ENCODE assay signal across 8 cellular contexts in the genomic region with DNA sequence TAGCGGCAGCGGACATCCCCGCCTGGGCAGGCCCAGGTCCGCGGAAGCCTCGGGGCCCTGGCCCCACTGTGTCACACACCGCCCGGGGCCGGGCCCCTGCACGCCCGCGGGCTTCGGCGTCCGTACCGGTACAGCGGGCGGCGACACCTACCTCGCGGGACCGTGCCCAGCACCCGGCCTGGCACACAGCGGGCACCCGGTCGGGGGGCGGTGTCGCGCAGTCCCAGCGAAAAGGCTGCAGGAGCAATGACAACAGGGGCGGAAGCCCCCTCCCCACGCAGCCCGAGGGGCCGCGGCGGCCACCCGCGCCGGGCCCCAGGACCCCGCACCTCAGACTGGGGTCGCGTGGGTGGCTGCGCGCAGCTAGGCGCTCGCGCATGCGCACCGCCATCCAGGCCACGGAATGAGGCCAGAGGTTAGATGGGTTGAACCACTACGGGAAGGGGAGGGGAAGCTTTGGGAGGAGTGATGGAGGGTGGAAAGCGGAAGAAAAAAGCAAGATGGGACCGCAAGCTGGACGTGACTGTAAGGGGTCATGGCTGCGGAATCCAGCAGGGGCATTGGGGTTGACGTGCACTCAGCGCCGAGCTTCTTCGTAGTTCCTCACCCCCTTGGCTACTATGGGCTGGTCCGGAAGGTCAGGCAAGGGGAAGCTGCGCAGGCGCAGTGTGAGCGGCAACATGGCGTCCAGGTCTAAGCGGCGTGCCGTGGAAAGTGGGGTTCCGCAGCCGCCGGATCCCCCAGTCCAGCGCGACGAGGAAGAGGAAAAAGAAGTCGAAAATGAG.
DNase-seq lines count a peak whose midpoint lies in the region; ATAC-seq and TF ChIP-seq lines count a peak whose summit lies in the region.

Gene BCCIP, plus strand, starts transcription at position 669 of the 785 bp plus-strand sequence. Its CDS starts 12 bp downstream, at position 681.
Gene UROS, minus strand, starts transcription at position 381 of the 785 bp plus-strand sequence. CDS start 6,759 bp downstream, outside the sequence.

- TF ChIP-seq EP300 in Ishikawa (IDR thresholded peaks at IDR 0.05; ENCODE audit: borderline replicate concordance) = peak; percentile 72; the same call in 1 of the 2 replicates

- peak; percentile 63 for ATAC-seq in GM21619 (IDR thresholded peaks at IDR 0.05; ENCODE audit: unreplicated experiment)

- peak within 1 kb of the TSS; percentile 78 to 89 for H3K27ac ChIP-seq in mucosa of rectum (ENCODE audit: low read depth in 2 of 2, low read length in 2 of 2)

- peak; percentile 84 for TF ChIP-seq POLR2A in erythroblast (IDR thresholded peaks at IDR 0.05; ENCODE audit: low read length)

- no peaks in the 10 kb centered on the region for H3K27me3 ChIP-seq in mucosa of rectum (ENCODE audit: control insufficient read depth in 2 of 2, insufficient read depth in 2 of 2, low read length in 2 of 2)

- no peaks in the 10 kb centered on the region for H3K9me3 ChIP-seq in mucosa of rectum (ENCODE audit: control insufficient read depth in 2 of 2, low read length in 2 of 2)

- H3K36me3 ChIP-seq in mucosa of rectum (ENCODE audit: control insufficient read depth in 2 of 2, insufficient read depth in 2 of 2, low read length in 2 of 2) = peaks cover 5 to 10% of the 10 kb centered on the region in 2 donors

- DNase-seq in DMS114 treated with DMSO at 0.1 percent for 48 hours (lab: John Stamatoyannopoulos, UW; ENCODE audit: unreplicated experiment) (peak; percentile 84), OCI-M2 (lab: John Stamatoyannopoulos, UW; ENCODE audit: unreplicated experiment) (peak; percentile 68), activated T-cell treated with anti-CD3 and anti-CD28 coated beads for 4 hours (peak; percentile 87), erythroblast (lab: John Stamatoyannopoulos, UW) (peak; percentile 95 to 99)
- peak; percentile 79 to 80 for DNase-seq in stimulated activated CD8-positive, alpha-beta memory T cell treated with anti-CD3 and anti-CD28 coated beads, Interleukin-4, amount 100 ng/mL, for 4 hours (ENCODE audit: low read depth in 2 of 2, low spot score in 1 of 2)

- H3K4me1 ChIP-seq in mucosa of rectum (ENCODE audit: control insufficient read depth in 2 of 2, insufficient read depth in 2 of 2, low read length in 2 of 2) = peaks cover 11 to 14% of the 10 kb centered on the region in 2 donors

- H3K9ac ChIP-seq in mucosa of rectum (ENCODE audit: low read depth in 1 of 2, low read length in 2 of 2) = peak within 1 kb of the TSS; percentile 52 to 72

- TF ChIP-seq RAD21 in Ishikawa (IDR thresholded peaks at IDR 0.05; ENCODE audit: low read depth) = no peak

- peak within 1 kb of the TSS; percentile 85 to 86 for H3K4me3 ChIP-seq in mucosa of rectum (ENCODE audit: low read length in 2 of 2)

TF ChIP-seq in Ishikawa, 13 proteins besides CTCF, POLR2A, EP300 and RAD21:
- TF ChIP-seq EGR1 (IDR thresholded peaks at IDR 0.05) (no peak), ZBTB7A (IDR thresholded peaks at IDR 0.05; ENCODE audit: low read depth) (peak; percentile 98), TCF12 (IDR thresholded peaks at IDR 0.05; ENCODE audit: low read depth) (no peak; the same call in 1 of the 2 replicates), TAF1 (IDR thresholded peaks at IDR 0.05; ENCODE audit: low read depth) (peak; percentile 96), CEBPB (IDR thresholded peaks at IDR 0.05) (no peak), CREB1 (IDR thresholded peaks at IDR 0.05; ENCODE audit: low read depth) (no peak), MAX (IDR thresholded peaks at IDR 0.05) (peak; percentile 80), FOXM1 (IDR thresholded peaks at IDR 0.05; ENCODE audit: borderline replicate concordance, low read depth) (no peak), NFIC (IDR thresholded peaks at IDR 0.05) (no peak), TEAD4 (IDR thresholded peaks at IDR 0.05) (peak; percentile 36; the same call in 1 of the 2 replicates), YY1 (IDR thresholded peaks at IDR 0.05; ENCODE audit: low read depth) (peak; percentile 98)
- TF ChIP-seq, protein P1, sequence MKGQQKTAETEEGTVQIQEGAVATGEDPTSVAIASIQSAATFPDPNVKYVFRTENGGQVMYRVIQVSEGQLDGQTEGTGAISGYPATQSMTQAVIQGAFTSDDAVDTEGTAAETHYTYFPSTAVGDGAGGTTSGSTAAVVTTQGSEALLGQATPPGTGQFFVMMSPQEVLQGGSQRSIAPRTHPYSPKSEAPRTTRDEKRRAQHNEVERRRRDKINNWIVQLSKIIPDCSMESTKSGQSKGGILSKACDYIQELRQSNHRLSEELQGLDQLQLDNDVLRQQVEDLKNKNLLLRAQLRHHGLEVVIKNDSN (IDR thresholded peaks at IDR 0.05) = peak; percentile 2
- TF ChIP-seq, protein P2, sequence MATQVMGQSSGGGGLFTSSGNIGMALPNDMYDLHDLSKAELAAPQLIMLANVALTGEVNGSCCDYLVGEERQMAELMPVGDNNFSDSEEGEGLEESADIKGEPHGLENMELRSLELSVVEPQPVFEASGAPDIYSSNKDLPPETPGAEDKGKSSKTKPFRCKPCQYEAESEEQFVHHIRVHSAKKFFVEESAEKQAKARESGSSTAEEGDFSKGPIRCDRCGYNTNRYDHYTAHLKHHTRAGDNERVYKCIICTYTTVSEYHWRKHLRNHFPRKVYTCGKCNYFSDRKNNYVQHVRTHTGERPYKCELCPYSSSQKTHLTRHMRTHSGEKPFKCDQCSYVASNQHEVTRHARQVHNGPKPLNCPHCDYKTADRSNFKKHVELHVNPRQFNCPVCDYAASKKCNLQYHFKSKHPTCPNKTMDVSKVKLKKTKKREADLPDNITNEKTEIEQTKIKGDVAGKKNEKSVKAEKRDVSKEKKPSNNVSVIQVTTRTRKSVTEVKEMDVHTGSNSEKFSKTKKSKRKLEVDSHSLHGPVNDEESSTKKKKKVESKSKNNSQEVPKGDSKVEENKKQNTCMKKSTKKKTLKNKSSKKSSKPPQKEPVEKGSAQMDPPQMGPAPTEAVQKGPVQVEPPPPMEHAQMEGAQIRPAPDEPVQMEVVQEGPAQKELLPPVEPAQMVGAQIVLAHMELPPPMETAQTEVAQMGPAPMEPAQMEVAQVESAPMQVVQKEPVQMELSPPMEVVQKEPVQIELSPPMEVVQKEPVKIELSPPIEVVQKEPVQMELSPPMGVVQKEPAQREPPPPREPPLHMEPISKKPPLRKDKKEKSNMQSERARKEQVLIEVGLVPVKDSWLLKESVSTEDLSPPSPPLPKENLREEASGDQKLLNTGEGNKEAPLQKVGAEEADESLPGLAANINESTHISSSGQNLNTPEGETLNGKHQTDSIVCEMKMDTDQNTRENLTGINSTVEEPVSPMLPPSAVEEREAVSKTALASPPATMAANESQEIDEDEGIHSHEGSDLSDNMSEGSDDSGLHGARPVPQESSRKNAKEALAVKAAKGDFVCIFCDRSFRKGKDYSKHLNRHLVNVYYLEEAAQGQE (IDR thresholded peaks at IDR 0.05; ENCODE audit: low read depth) = no peak
TF ChIP-seq in Ishikawa: peak in this region for 6.

Comparison
In these comparisons a context has a peak if more than half of its experiments do, and no peak if none do; other contexts are left out.
1. Peak in every context shown above with its lines: DNase-seq, ATAC-seq, H3K4me3 ChIP-seq and H3K27ac ChIP-seq.